7 cellular contexts compared by ENCODE assay signal in the genomic region with DNA sequence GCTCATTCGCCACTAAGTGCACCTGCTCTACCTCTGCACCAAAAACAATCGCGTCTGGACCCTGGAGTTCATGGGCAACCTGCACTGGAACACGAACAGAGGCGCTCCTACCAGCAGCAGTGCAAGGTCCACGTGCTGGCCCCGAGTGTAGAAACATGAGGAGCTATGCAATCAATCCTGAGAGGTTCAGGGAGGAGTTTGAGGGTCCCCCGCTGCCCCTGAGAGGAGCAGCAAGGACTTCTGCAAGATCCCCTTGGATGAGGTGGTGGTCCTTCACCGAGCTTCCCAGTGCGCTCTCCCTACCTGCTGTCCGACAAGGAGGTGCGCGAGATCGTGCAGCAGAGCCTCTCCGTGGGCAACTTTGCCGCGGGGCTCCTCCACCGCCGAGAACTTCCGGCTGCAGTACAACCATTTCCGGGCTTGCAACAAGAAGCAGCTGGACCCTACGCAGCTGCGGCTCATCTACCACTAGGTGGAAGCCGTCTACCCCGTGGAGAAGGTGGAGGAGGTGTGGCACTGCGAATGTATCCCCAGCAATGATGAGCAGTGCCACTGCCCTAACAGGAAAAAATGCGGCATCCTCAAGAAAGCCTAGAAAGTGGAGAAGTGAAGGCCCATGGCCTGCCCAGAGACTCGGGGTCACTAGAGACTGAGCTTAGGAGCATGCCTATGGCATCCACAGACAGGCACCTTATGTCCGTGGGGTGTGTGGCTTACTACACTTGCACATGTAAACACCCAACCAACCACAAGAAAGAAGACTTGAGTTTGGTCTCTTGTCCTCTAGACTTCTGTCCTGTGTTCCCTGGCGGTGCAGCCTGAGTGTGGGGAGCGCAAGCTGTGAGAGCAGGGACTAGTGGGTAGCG. TPM values are rescaled to one million over a fixed set of nuclear protein-coding genes. Genes with fewer than 3 reads are reported as not detected.
DNase-seq lines count a peak whose midpoint lies in the region; ATAC-seq and TF ChIP-seq lines count a peak whose summit lies in the region.
"Not testable (repeated sequence)": the region's sequence is repeated elsewhere in the genome, so short reads cannot be mapped to it uniquely, and the experiment has no call there.

No MANE protein-coding gene starts in this region.

- H3K36me3 ChIP-seq in H7 (replicated peaks; ENCODE audit: control insufficient read depth, insufficient read depth, low read length); Peyer's patch; neutrophil: not testable (repeated sequence)

- TF ChIP-seq CTCF in Peyer's patch (IDR thresholded peaks at IDR 0.05) (peak in 2 of 6 experiments; percentile 8 to 12), neutrophil (IDR thresholded peaks at IDR 0.05) (peak; percentile 59)

- not testable (repeated sequence) for H3K4me1 ChIP-seq in Peyer's patch
- H3K4me1 ChIP-seq in neutrophil (ENCODE audit: control insufficient read depth in 1 of 2, insufficient read depth in 1 of 2, low read depth in 1 of 2, low read length in 1 of 2): peaks cover 10 to 11% of the 10 kb centered on the region in 2 experiments

- peak; percentile 34 for TF ChIP-seq POLR2A in GM15510 (IDR thresholded peaks at IDR 0.05; ENCODE audit: borderline replicate concordance, extremely low read depth, insufficient read length)
- TF ChIP-seq POLR2A in Peyer's patch (IDR thresholded peaks at IDR 0.05): not testable (repeated sequence)

- ATAC-seq in esophagus mucosa: peak; percentile 84

- not testable (repeated sequence) for H3K9me3 ChIP-seq in Peyer's patch, neutrophil

- H3K4me3 ChIP-seq in H7 (ENCODE audit: insufficient read depth, low read depth, low read length): not testable (repeated sequence)
- H3K4me3 ChIP-seq in Peyer's patch (peak overlapping the region in 3 of 4 donors; percentile 30 to 61 (median 39)), neutrophil (ENCODE audit: low read depth in 1 of 2, low read length in 1 of 2) (peak overlapping the region; percentile 50 to 56)

- peak; percentile 33 for DNase-seq in H7
- DNase-seq in HT-29 (ENCODE audit: low spot score): peak; percentile 64
- peak in 2 of 3 donors; percentile 37 to 67 for DNase-seq in Peyer's patch
- DNase-seq in activated T-cell treated with anti-CD3 and anti-CD28 coated beads, Interleukin-2, amount 50 U/mL, for 1 hour: peak; percentile 48

- peak overlapping the region in 1 of 4 donors; percentile 52 for H3K27ac ChIP-seq in Peyer's patch
- not testable (repeated sequence) for H3K27ac ChIP-seq in neutrophil

- H3K27me3 ChIP-seq in H7 (ENCODE audit: control insufficient read depth, insufficient read depth, low read length); Peyer's patch; neutrophil: not testable (repeated sequence)

RNA-seq across cellular contexts. Expression of a gene that starts 36.3 kb away (rescaled TPM):
- total RNA-seq in H7 (2014; rRNA removed; shearing (Covaris generic)): 19.4 and 20.1 TPM in 2 replicates
- total RNA-seq in HT-29 (2014; rRNA removed; shearing (Covaris generic)): 13.0 and 23.2 TPM in 2 replicates
- total RNA-seq in Peyer's patch (100 to 1,000 TPM in 1 of 4 donors, 10 to 100 TPM in 3; 73.4 to 117 (median 88.4) TPM), esophagus mucosa (20.8 TPM)
